ENCODE assay signal across 8 cellular contexts in the genomic region with DNA sequence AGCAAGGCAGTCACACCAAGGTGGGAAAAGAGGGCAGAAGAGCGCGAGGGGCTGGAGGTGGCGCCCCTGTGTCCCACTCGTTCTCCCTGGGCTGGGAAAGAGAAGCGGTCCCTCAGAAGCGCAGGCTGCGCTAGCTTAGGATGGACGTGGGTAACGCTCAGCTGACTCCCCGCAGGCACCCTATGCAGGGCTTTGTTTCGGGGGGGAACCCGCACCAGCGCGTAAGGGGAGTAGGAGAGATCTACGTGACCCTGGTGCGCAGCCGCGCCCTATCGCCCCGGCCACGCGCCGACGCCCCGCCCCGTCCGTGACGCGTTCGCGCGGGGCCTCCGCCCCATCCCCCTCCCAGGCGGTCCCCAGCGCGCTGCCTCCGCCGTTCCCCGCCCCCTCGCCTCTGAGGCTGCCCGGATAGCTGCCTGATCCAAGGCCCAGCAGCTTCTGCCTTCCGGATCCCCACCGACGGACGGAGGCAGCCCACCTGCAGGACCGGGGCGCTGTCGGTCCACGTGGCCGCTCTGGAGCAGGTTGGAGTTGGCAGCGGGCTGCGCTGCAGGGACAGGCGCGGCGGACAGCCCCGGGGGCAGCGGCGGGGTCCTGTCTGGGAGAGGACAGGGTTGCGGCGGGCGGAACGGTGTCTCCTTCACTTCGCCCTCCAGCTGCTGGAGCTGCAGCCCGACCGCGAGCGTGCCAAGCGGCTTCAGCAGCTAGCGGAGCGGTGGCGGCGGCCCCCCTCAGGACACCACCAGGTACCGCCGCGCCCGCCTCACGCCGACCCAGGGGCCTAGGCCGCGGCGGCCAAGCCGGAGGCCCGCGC. TPM values are rescaled to one million over a fixed set of nuclear protein-coding genes. Genes with fewer than 3 reads are reported as not detected.
A peak's percentile ranks its signal among the peaks of the same experiment; 100 is the strongest.
DNase-seq lines count a peak whose midpoint lies in the region; ATAC-seq and TF ChIP-seq lines count a peak whose summit lies in the region.

A gene with protein sequence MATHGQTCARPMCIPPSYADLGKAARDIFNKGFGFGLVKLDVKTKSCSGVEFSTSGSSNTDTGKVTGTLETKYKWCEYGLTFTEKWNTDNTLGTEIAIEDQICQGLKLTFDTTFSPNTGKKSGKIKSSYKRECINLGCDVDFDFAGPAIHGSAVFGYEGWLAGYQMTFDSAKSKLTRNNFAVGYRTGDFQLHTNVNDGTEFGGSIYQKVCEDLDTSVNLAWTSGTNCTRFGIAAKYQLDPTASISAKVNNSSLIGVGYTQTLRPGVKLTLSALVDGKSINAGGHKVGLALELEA (plus strand): TSS at position 604 of the 814 bp plus-strand sequence. CDS start 363 bp downstream, outside the sequence.

- no peaks in the 10 kb centered on the region for H3F3A ChIP-seq in SU-DHL-6 (ENCODE audit: insufficient read depth)

- H3K27ac ChIP-seq in SU-DHL-6 (ENCODE audit: low read depth, low read length) (peak within 1 kb of the TSS; percentile 83), transverse colon (peak within 1 kb of the TSS; percentile 96 to 98 (median 97))

- 1% methylated on average over 25 of the region's 84 CpGs; no CpG with 5 or more reads in 1 of the 2 donors for WGBS in transverse colon (ENCODE audit: low coverage in 1 of 2), 2 donors

- H3K36me3 ChIP-seq in SU-DHL-6 (ENCODE audit: low read length) (peaks cover 18% of the 10 kb centered on the region), transverse colon (peaks cover 0 to 31% (median 14%) of the 10 kb centered on the region in 4 donors)

- no peaks in the 10 kb centered on the region; the same call in 1 of the 2 replicates for H4K20me1 ChIP-seq in SU-DHL-6 (ENCODE audit: low read depth, low read length)

- peak; percentile 84 for ATAC-seq in activated naive CD8-positive, alpha-beta T cell treated with anti-CD3 and anti-CD28 coated beads, Interleukin-2, amount 10 ng/mL, durations not matched to agents 7 days and 5 days (ENCODE audit: low read depth)
- peak; percentile 98 for ATAC-seq in Right ventricle myocardium superior (ENCODE audit: poor library complexity)

- H3K4me2 ChIP-seq in SU-DHL-6 (ENCODE audit: low read depth, low read length, poor library complexity, severe bottlenecking) = peak within 1 kb of the TSS; percentile 96

- POLR2A ChIA-PET in activated naive CD8-positive, alpha-beta T cell treated with anti-CD3 and anti-CD28 coated beads, Interleukin-2, amount 10 ng/mL, durations not matched to agents 7 days and 5 days (lab: Charles Lee) = interaction anchor here (0.5 to 4.6 kb wide), 21 partner anchors 9 to 1041 kb away, joined by 3 to 97 read pairs (median 5); partner anchors contain the start of genes COMTD1 and SAMD8

- peak; percentile 94 for TF ChIP-seq POLR2A in transverse colon (IDR thresholded peaks at IDR 0.05)

- DNase-seq in GM10266 (ENCODE audit: extremely low spot score) (peak; percentile 97), HFFc6 (peak; percentile 80), NAMALWA (ENCODE audit: low spot score) (peak; percentile 85), Right ventricle myocardium superior (peak; percentile 95), pons (ENCODE audit: low spot score) (peak; percentile 85), transverse colon (peak; percentile 93)
- DNase-seq in activated naive CD8-positive, alpha-beta T cell treated with anti-CD3 and anti-CD28 coated beads, Interleukin-2, amount 10 ng/mL, durations not matched to agents 7 days and 5 days = peak; percentile 99

- in situ Hi-C loops in transverse colon (cut with MboI; ENCODE audit: low pct_ligation_motif_present in 1 of 4, low pct_unique_long_range_greater_than_20kb in 1 of 4, low sequenced_read_pairs in 3 of 4) = no loop called here

- peaks cover 46% of the 10 kb centered on the region for H3K79me2 ChIP-seq in SU-DHL-6 (ENCODE audit: insufficient read depth, low read length)

- H2AFZ ChIP-seq in SU-DHL-6 (ENCODE audit: low read depth, low read length, severe bottlenecking) = peak within 1 kb of the TSS; percentile 97

- intact Hi-C loops in Right ventricle myocardium superior (cut with DNase I) = no loop called here
- intact Hi-C loops in transverse colon (cut with DNase I; ENCODE audit: low total_unique reads) = no loop called here

- peaks cover 60% of the 10 kb centered on the region for H3K4me1 Mint-ChIP-seq in HFFc6 (ENCODE audit: low read depth)
- H3K4me1 Mint-ChIP-seq in activated naive CD8-positive, alpha-beta T cell treated with anti-CD3 and anti-CD28 coated beads, Interleukin-2, amount 10 ng/mL, durations not matched to agents 7 days and 5 days = peaks cover 34% of the 10 kb centered on the region

- no peak for TF ChIP-seq EP300 in transverse colon (IDR thresholded peaks at IDR 0.05; ENCODE audit: low read depth)

- peak within 1 kb of the TSS; percentile 99 for H3K9ac ChIP-seq in SU-DHL-6 (ENCODE audit: low read length)

- H3K27me3 ChIP-seq in SU-DHL-6 (ENCODE audit: low read length) = no peaks in the 10 kb centered on the region
- no peaks in the 10 kb centered on the region for H3K27me3 ChIP-seq in transverse colon

- H3K4me3 ChIP-seq in SU-DHL-6 (ENCODE audit: insufficient read depth, low read length, poor library complexity, severe bottlenecking) (peak within 1 kb of the TSS; percentile 98), transverse colon (peak within 1 kb of the TSS; percentile 59 to 96 (median 82))

- no peaks in the 10 kb centered on the region for H3K9me3 Mint-ChIP-seq in HFFc6
- no peaks in the 10 kb centered on the region for H3K9me3 Mint-ChIP-seq in activated naive CD8-positive, alpha-beta T cell treated with anti-CD3 and anti-CD28 coated beads, Interleukin-2, amount 10 ng/mL, durations not matched to agents 7 days and 5 days

- H3K9me2 ChIP-seq in SU-DHL-6 (replicated peaks; ENCODE audit: insufficient read depth, low read length) = no peaks in the 10 kb centered on the region

- peak within 1 kb of the TSS; percentile 100 for H3K27ac Mint-ChIP-seq in HFFc6
- H3K27ac Mint-ChIP-seq in activated naive CD8-positive, alpha-beta T cell treated with anti-CD3 and anti-CD28 coated beads, Interleukin-2, amount 10 ng/mL, durations not matched to agents 7 days and 5 days = peak within 1 kb of the TSS; percentile 100

- peaks cover 6% of the 10 kb centered on the region for H3K27me3 Mint-ChIP-seq in HFFc6 (ENCODE audit: insufficient read depth)
- H3K27me3 Mint-ChIP-seq in activated naive CD8-positive, alpha-beta T cell treated with anti-CD3 and anti-CD28 coated beads, Interleukin-2, amount 10 ng/mL, durations not matched to agents 7 days and 5 days = no peaks in the 10 kb centered on the region

- H3K4me1 ChIP-seq in transverse colon = peaks cover 10 to 33% (median 20%) of the 10 kb centered on the region in 4 donors

- no peaks in the 10 kb centered on the region for H3K9me3 ChIP-seq in SU-DHL-6 (ENCODE audit: insufficient read depth, low read length)
- H3K9me3 ChIP-seq in transverse colon = no peaks in the 10 kb centered on the region

- H3K36me3 Mint-ChIP-seq in HFFc6 (ENCODE audit: low read depth) = peaks cover 34% of the 10 kb centered on the region
- peaks cover 19% of the 10 kb centered on the region for H3K36me3 Mint-ChIP-seq in activated naive CD8-positive, alpha-beta T cell treated with anti-CD3 and anti-CD28 coated beads, Interleukin-2, amount 10 ng/mL, durations not matched to agents 7 days and 5 days

- TF ChIP-seq CTCF in GM10266 (IDR thresholded peaks at IDR 0.05; ENCODE audit: control insufficient read depth, insufficient read depth, low read depth, missing control alignments) (no peak), HFFc6 (IDR thresholded peaks at IDR 0.05) (0 out of 2 replicates have a peak, but pooled peaks have one; percentile 8), SU-DHL-6 (IDR thresholded peaks at IDR 0.05; ENCODE audit: insufficient read depth, low read length, poor library complexity, severe bottlenecking) (no peak), transverse colon (IDR thresholded peaks at IDR 0.05) (no peak)

- peak within 1 kb of the TSS; percentile 99 for H3K4me3 Mint-ChIP-seq in HFFc6
- peak within 1 kb of the TSS; percentile 100 for H3K4me3 Mint-ChIP-seq in activated naive CD8-positive, alpha-beta T cell treated with anti-CD3 and anti-CD28 coated beads, Interleukin-2, amount 10 ng/mL, durations not matched to agents 7 days and 5 days

RNA-seq across cellular contexts. Expression of the gene that starts here (rescaled TPM):
- 100 to 1,000 TPM; 213 to 248 (median 223) TPM for total RNA-seq in HFFc6 (2021; fragmentation: NEBNext Ultra II Directional; extraction: Animal tissue kit (Norgen Biotek cat#: 25700))
- 100 to 1,000 TPM; 123 to 125 TPM for total RNA-seq in activated naive CD8-positive, alpha-beta T cell treated with anti-CD3 and anti-CD28 coated beads, Interleukin-2, amount 10 ng/mL, durations not matched to agents 7 days and 5 days
- total RNA-seq in Right ventricle myocardium superior = 486 TPM
- 100 to 1,000 TPM in 3 of 4 donors, 10 to 100 TPM in 1; 52.1 to 234 (median 149) TPM for total RNA-seq in transverse colon

Comparison
In these comparisons a context has a peak if more than half of its experiments do, and no peak if none do; other contexts are left out.
1. Peak in every context shown above with its lines: DNase-seq, ATAC-seq, H3K4me3 ChIP-seq and H3K27ac ChIP-seq.